8 cellular contexts compared by ENCODE assay signal in genomic region chr10:48605264-48605615, GRCh38. TPM values are rescaled to one million over a fixed set of nuclear protein-coding genes. Genes with fewer than 3 reads are reported as not detected.
A peak's percentile ranks its signal among the peaks of the same experiment; 100 is the strongest.
DNase-seq lines count a peak whose midpoint lies in the region; ATAC-seq and TF ChIP-seq lines count a peak whose summit lies in the region.

No MANE protein-coding gene starts in this region.

- H3K27ac Mint-ChIP-seq in neural progenitor cell = no peak overlapping the region

- H3K27me3 ChIP-seq in BLaER1 treated with 17β-estradiol and CSF1 and Interleukin-3, amounts not matched to agents 10 nM and 100 nM = peaks cover 0 to 17% (median 0%) of the 10 kb centered on the region in 11 experiments; a peak in 8 of 22 replicates
- H3K27me3 ChIP-seq in MG63 (no peaks in the 10 kb centered on the region), colonic mucosa (no peaks in the 10 kb centered on the region), neural progenitor cell (peaks cover 29% of the 10 kb centered on the region)

- H3K4me1 Mint-ChIP-seq in neural progenitor cell = no peaks in the 10 kb centered on the region

- peak overlapping the region in 2 of 11 experiments; percentile 64 to 79; a peak in 1 of 22 replicates for H3K9ac ChIP-seq in BLaER1 treated with 17β-estradiol and CSF1 and Interleukin-3, amounts not matched to agents 10 nM and 100 nM
- H3K9ac ChIP-seq in colonic mucosa (ENCODE audit: low read depth in 2 of 2, low read length in 2 of 2) (no peak overlapping the region), neural progenitor cell (no peak overlapping the region)

- no peaks in the 10 kb centered on the region for H3K9me3 Mint-ChIP-seq in neural progenitor cell

- no peaks in the 10 kb centered on the region for H3K9me3 ChIP-seq in BLaER1 treated with 17β-estradiol and CSF1 and Interleukin-3, amounts not matched to agents 10 nM and 100 nM (replicated peaks in 1 of 11)
- H3K9me3 ChIP-seq in MG63 (no peaks in the 10 kb centered on the region), colonic mucosa (no peaks in the 10 kb centered on the region), neural progenitor cell (ENCODE audit: low read depth) (no peaks in the 10 kb centered on the region)

- no peak for TF ChIP-seq POLR2A in GM18505 (IDR thresholded peaks at IDR 0.05; ENCODE audit: borderline replicate concordance, extremely low read depth, insufficient read depth, insufficient read length)

- H3K4me1 ChIP-seq in BLaER1 treated with 17β-estradiol and CSF1 and Interleukin-3, amounts not matched to agents 10 nM and 100 nM = peaks cover 21 to 86% (median 67%) of the 10 kb centered on the region in 10 experiments
- peaks cover 9% of the 10 kb centered on the region for H3K4me1 ChIP-seq in colonic mucosa
- peaks cover 13% of the 10 kb centered on the region for H3K4me1 ChIP-seq in neural progenitor cell

- ATAC-seq in GM18505 (IDR thresholded peaks at IDR 0.05; ENCODE audit: unreplicated experiment) = no peak

- no peaks in the 10 kb centered on the region for H3K79me2 ChIP-seq in neural progenitor cell (ENCODE audit: low read depth)

- peak overlapping the region in 9 of 11 experiments; percentile 34 to 93 (median 91); a peak in 13 of 22 replicates for H3K27ac ChIP-seq in BLaER1 treated with 17β-estradiol and CSF1 and Interleukin-3, amounts not matched to agents 10 nM and 100 nM
- no peak overlapping the region for H3K27ac ChIP-seq in colonic mucosa
- no peak overlapping the region for H3K27ac ChIP-seq in neural progenitor cell

- peak overlapping the region; percentile 70 for H3K4me3 Mint-ChIP-seq in neural progenitor cell

- peaks cover 9% of the 10 kb centered on the region for H3K27me3 Mint-ChIP-seq in neural progenitor cell (ENCODE audit: insufficient read depth, low read depth)

- H4K20me1 ChIP-seq in BLaER1 treated with 17β-estradiol and CSF1 and Interleukin-3, amounts not matched to agents 10 nM and 100 nM = no peaks in the 10 kb centered on the region
- no peaks in the 10 kb centered on the region for H4K20me1 ChIP-seq in neural progenitor cell (ENCODE audit: low read depth)

- no peaks in the 10 kb centered on the region for H3F3A ChIP-seq in neural progenitor cell (ENCODE audit: low read depth)

- peak overlapping the region in 9 of 11 experiments; percentile 81 to 96 (median 91); a peak in 17 of 22 replicates for H3K4me2 ChIP-seq in BLaER1 treated with 17β-estradiol and CSF1 and Interleukin-3, amounts not matched to agents 10 nM and 100 nM
- H3K4me2 ChIP-seq in neural progenitor cell = peak overlapping the region; percentile 80

- H3K36me3 Mint-ChIP-seq in neural progenitor cell = no peaks in the 10 kb centered on the region

- intact Hi-C loops in colonic mucosa (cut with DNase I) = no loop called here

- DNase-seq in MG63 = no peak
- no peak for DNase-seq in colonic mucosa
- DNase-seq in neural progenitor cell (ENCODE audit: low spot score) = no peak
- DNase-seq in GOT3 (lab: John Stamatoyannopoulos, UW) = no peak
- no peak for DNase-seq in NCI-H2227 (lab: John Stamatoyannopoulos, UW; ENCODE audit: unreplicated experiment)
- no peak for DNase-seq in activated CD8-positive, alpha-beta memory T cell treated with anti-CD3 and anti-CD28 coated beads for 24 hours

- no peaks in the 10 kb centered on the region for H3K36me3 ChIP-seq in BLaER1 treated with 17β-estradiol and CSF1 and Interleukin-3, amounts not matched to agents 10 nM and 100 nM
- H3K36me3 ChIP-seq in MG63 (peaks cover 3% of the 10 kb centered on the region; the same call in 1 of the 2 replicates), colonic mucosa (no peaks in the 10 kb centered on the region), neural progenitor cell (no peaks in the 10 kb centered on the region)

- TF ChIP-seq CTCF in colonic mucosa (IDR thresholded peaks at IDR 0.05) (no peak), neural progenitor cell (IDR thresholded peaks at IDR 0.05) (no peak)

- peak overlapping the region; percentile 82 for H2AFZ ChIP-seq in neural progenitor cell (replicated peaks)

- no peak overlapping the region for H3K4me3 ChIP-seq in BLaER1 treated with 17β-estradiol and CSF1 and Interleukin-3, amounts not matched to agents 10 nM and 100 nM
- H3K4me3 ChIP-seq in MG63 (peak overlapping the region; percentile 56), colonic mucosa (peak overlapping the region; percentile 29), neural progenitor cell (peak overlapping the region; percentile 42)

RNA-seq across cellular contexts. Expression of gene ARHGAP22, which starts 0.4 kb away (rescaled TPM):
- 20.7 and 23.2 TPM in 2 replicates for total RNA-seq in MG63 (2014; rRNA removed; shearing (Covaris generic); ENCODE audit: low replicate concordance)
- 1 to 10 TPM in 1 of 2 donors, under 1 TPM in 1; 0.86 to 1.6 TPM for total RNA-seq in colonic mucosa
- total RNA-seq in neural progenitor cell (ENCODE audit: low replicate concordance) = 1.7 and 5.1 TPM in 2 replicates

Comparison
In these comparisons a context has a peak if more than half of its experiments do, and no peak if none do; other contexts are left out.
1. H3K27ac ChIP-seq: peak in BLaER1 treated with 17β-estradiol and CSF1 and Interleukin-3, amounts not matched to agents 10 nM and 100 nM (9 of 11); none in colonic mucosa (single experiment) and neural progenitor cell (single experiment).
2. H3K4me3 ChIP-seq: peak in MG63 (single experiment), colonic mucosa (single experiment) and neural progenitor cell (single experiment); none in BLaER1 treated with 17β-estradiol and CSF1 and Interleukin-3, amounts not matched to agents 10 nM and 100 nM (0 of 10).